In the genomic region with DNA sequence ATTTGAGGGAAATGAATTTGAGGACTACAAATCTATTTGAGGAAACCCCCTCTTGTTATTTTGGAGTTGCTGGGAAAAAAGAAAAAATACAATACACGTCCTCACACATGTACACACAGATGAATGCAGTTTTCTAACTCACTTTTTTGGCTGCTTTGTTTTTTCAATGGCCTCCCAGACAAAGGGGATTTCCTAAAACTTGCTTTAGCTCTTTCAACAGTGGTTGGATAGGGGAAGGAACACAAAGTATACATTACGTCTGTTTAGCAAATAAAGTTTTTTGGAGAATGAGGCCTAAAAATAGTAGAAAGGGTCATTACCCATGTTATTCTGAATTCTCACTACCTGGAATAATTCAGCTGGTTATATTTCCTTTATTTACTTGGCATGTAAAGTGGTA, we compare ENCODE assay signal across 25 cellular contexts.
DNase-seq lines count a peak whose midpoint lies in the region; TF ChIP-seq lines count a peak whose summit lies in the region.
"Had no signal": no experiment of that assay in that cellular context is flagged by ENCODE, and none has a peak within 500 bp of the region (broad histone marks: within the 10 kb centered on the region; RNA-seq: fewer than 3 reads in every experiment).

No MANE protein-coding gene starts in this region.

- H3K4me3 Mint-ChIP-seq in MCF 10A (ENCODE audit: unreplicated experiment), result no peak overlapping the region
- H3K4me3 Mint-ChIP-seq: activated CD4-positive, alpha-beta T cell treated with anti-CD3 and anti-CD28 coated beads for 36 hours; activated T-helper 1 cell treated with anti-CD3 and anti-CD28 coated beads, Interleukin-12 subunit alpha, Interleukin-12 subunit beta, Interleukin-2, Interleukin-4 antibody, amounts not matched to agents 30 ng/mL and 10 ng/mL and 1 ng/mL, durations not matched to agents 14 hours and 24 hours and 36 hours; H9; neural crest cell had no signal

- CTCF ChIA-PET in MCF 10A (lab: Yijun Ruan, JAX), result interaction anchor here (0.6 to 6.1 kb wide), 22 partner anchors 8 to 739 kb away, joined by 3 to 82 read pairs (median 6); no protein-coding TSS in a partner anchor

- peaks cover 10% of the 10 kb centered on the region for H3K79me1 ChIP-seq in mesenchymal stem cell (replicated peaks; ENCODE audit: low read length, poor library complexity, severe bottlenecking)

- H3K4ac ChIP-seq in mesenchymal stem cell (ENCODE audit: low read depth in 1 of 2, low read length in 2 of 2), result no peak overlapping the region

- no peak overlapping the region for H2AFZ ChIP-seq in KMS-11 (ENCODE audit: low read depth)
- H2AFZ ChIP-seq in mesenchymal stem cell (ENCODE audit: low read depth, low read length), result no peak overlapping the region
- H2AFZ ChIP-seq in smooth muscle cell (ENCODE audit: low read depth), result no peak overlapping the region
- H2AFZ ChIP-seq: PC-9 had no signal

- BruUV-seq in MCF 10A (replicated peaks; lab: Mats Ljungman, UMichigan), result no TSS peak

- no peak overlapping the region for H4K8ac ChIP-seq in mesenchymal stem cell (ENCODE audit: low read length)

- intact Hi-C loops in MCF 10A (cut with micrococcal nuclease), result loop anchor here (2.0 kb wide), 1 partner anchor 81 kb away; no protein-coding TSS in a partner anchor
- intact Hi-C loops in breast epithelium (cut with DNase I; ENCODE audit: low total_unique reads), result no loop called here

- H3K4me2 ChIP-seq in KMS-11 (peak overlapping the region; percentile 44; the same call in 1 of the 2 replicates), mesenchymal stem cell (ENCODE audit: low read length, poor library complexity, severe bottlenecking) (no peak overlapping the region), smooth muscle cell (peak overlapping the region; percentile 18)
- H3K4me2 ChIP-seq: BLaER1, PC-9 had no signal

- H3K18ac ChIP-seq in mesenchymal stem cell (ENCODE audit: low read depth in 1 of 2, low read length in 2 of 2), result no peak overlapping the region

- no peak for TF ChIP-seq CTCF in MCF 10A (IDR thresholded peaks at IDR 0.05; ENCODE audit: unreplicated experiment)
- TF ChIP-seq CTCF in breast epithelium (IDR thresholded peaks at IDR 0.05), result no peak
- no peak for TF ChIP-seq CTCF in KMS-11 (conservative IDR thresholded peaks at IDR 0.05; ENCODE audit: low read depth, low read length)
- no peak for TF ChIP-seq CTCF in smooth muscle cell (IDR thresholded peaks at IDR 0.05; ENCODE audit: borderline replicate concordance, insufficient read depth, poor library complexity, severe bottlenecking)
- TF ChIP-seq CTCF in GM13976 (IDR thresholded peaks at IDR 0.05; ENCODE audit: borderline replicate concordance, control extremely low read depth, extremely low read depth, insufficient read depth, missing control alignments), result no peak

- H3K4me1 ChIP-seq in breast epithelium, result no peaks in the 10 kb centered on the region
- peaks cover 65% of the 10 kb centered on the region for H3K4me1 ChIP-seq in KMS-11 (ENCODE audit: low read depth, poor library complexity, severe bottlenecking)
- peaks cover 6% of the 10 kb centered on the region for H3K4me1 ChIP-seq in mesenchymal stem cell (ENCODE audit: control insufficient read depth, insufficient read depth, low read depth, low read length)
- peaks cover 40% of the 10 kb centered on the region for H3K4me1 ChIP-seq in smooth muscle cell (ENCODE audit: low read depth)
- H3K4me1 ChIP-seq: BLaER1, SJCRH30 had no signal

- H3K9ac ChIP-seq in KMS-11 (no peak overlapping the region), mesenchymal stem cell (ENCODE audit: low read length) (peak overlapping the region; percentile 3), smooth muscle cell (ENCODE audit: low read depth) (no peak overlapping the region)
- H3K9ac ChIP-seq: BLaER1 had no signal

- H3K27ac ChIP-seq in breast epithelium (peak overlapping the region in 1 of 2 donors; percentile 28), KMS-11 (no peak overlapping the region), mesenchymal stem cell (ENCODE audit: low read length, poor library complexity, severe bottlenecking) (no peak overlapping the region), smooth muscle cell (ENCODE audit: low read depth) (peak overlapping the region; percentile 67)
- H3K27ac ChIP-seq: BLaER1, colonic mucosa, PC-9, SJCRH30 had no signal

- no peaks in the 10 kb centered on the region for H3K27me3 ChIP-seq in breast epithelium
- no peaks in the 10 kb centered on the region for H3K27me3 ChIP-seq in KMS-11 (ENCODE audit: insufficient read depth, low read depth)
- H3K27me3 ChIP-seq in mesenchymal stem cell (ENCODE audit: control insufficient read depth in 1 of 2, insufficient read depth in 1 of 2, low read length in 2 of 2), result no peaks in the 10 kb centered on the region
- H3K27me3 ChIP-seq in smooth muscle cell (ENCODE audit: low read depth), result no peaks in the 10 kb centered on the region
- H3K27me3 ChIP-seq: BLaER1, colonic mucosa, MG63, SJCRH30, tibial artery had no signal

- peak overlapping the region; percentile 36 for H3K27ac Mint-ChIP-seq in MCF 10A (ENCODE audit: low read depth, unreplicated experiment)
- H3K27ac Mint-ChIP-seq: activated CD4-positive, alpha-beta T cell treated with anti-CD3 and anti-CD28 coated beads for 36 hours; activated T-helper 1 cell treated with anti-CD3 and anti-CD28 coated beads, Interleukin-12 subunit alpha, Interleukin-12 subunit beta, Interleukin-2, Interleukin-4 antibody, amounts not matched to agents 30 ng/mL and 10 ng/mL and 1 ng/mL, durations not matched to agents 14 hours and 24 hours and 36 hours had no signal

- H4K20me1 ChIP-seq in KMS-11 (ENCODE audit: insufficient read depth), result no peaks in the 10 kb centered on the region
- peaks cover 99% of the 10 kb centered on the region for H4K20me1 ChIP-seq in smooth muscle cell (ENCODE audit: low read depth)

- TF ChIP-seq POLR2A in breast epithelium (IDR thresholded peaks at IDR 0.05), result no peak

- H2BK12ac ChIP-seq in mesenchymal stem cell (ENCODE audit: low read length in 2 of 2), result no peak overlapping the region

- H2BK120ac ChIP-seq in mesenchymal stem cell (ENCODE audit: low read depth, low read length), result no peak overlapping the region

- H3K14ac ChIP-seq in mesenchymal stem cell (ENCODE audit: low read length in 2 of 2), result no peak overlapping the region

- peaks cover 34% of the 10 kb centered on the region for H3K4me1 Mint-ChIP-seq in MCF 10A (ENCODE audit: insufficient read depth, unreplicated experiment)

- H2BK15ac ChIP-seq in mesenchymal stem cell (ENCODE audit: low read depth, poor library complexity, severe bottlenecking), result no peak overlapping the region

- H3K4me3 ChIP-seq in breast epithelium, result no peak overlapping the region
- no peak overlapping the region for H3K4me3 ChIP-seq in KMS-11 (IDR thresholded peaks at IDR 0.05; ENCODE audit: insufficient read depth, low read depth, low read length)
- no peak overlapping the region for H3K4me3 ChIP-seq in mesenchymal stem cell (ENCODE audit: insufficient read depth in 1 of 2, low read depth in 1 of 2, low read length in 2 of 2)
- H3K4me3 ChIP-seq in smooth muscle cell, result no peak overlapping the region
- H3K4me3 ChIP-seq: BLaER1, colonic mucosa, MG63, PC-9, SJCRH30, tibial artery had no signal

- in situ Hi-C loops in GM13976 (cut with MboI; ENCODE audit: low sequenced_read_pairs, unreplicated experiment), result loop anchor here (25.0 kb wide), 1 partner anchor 637 kb away; no protein-coding TSS in a partner anchor

- peaks cover 15% of the 10 kb centered on the region for H3F3A ChIP-seq in smooth muscle cell (ENCODE audit: low read depth)

- H3K27me3 Mint-ChIP-seq in MCF 10A (ENCODE audit: insufficient read depth, unreplicated experiment), result no peaks in the 10 kb centered on the region
- H3K27me3 Mint-ChIP-seq: activated CD4-positive, alpha-beta T cell treated with anti-CD3 and anti-CD28 coated beads for 36 hours; T-cell had no signal

- POLR2A ChIA-PET in MCF 10A (lab: Yijun Ruan, JAX), result interaction anchor here (1.2 to 2.0 kb wide), 5 partner anchors 19 to 640 kb away, joined by 3 to 7 read pairs (median 4); no protein-coding TSS in a partner anchor

- WGBS in mesenchymal stem cell, result 83% methylated on average over 1 of the region's 2 CpGs
- WGBS in smooth muscle cell (ENCODE audit: low lambda C conversion rate), result 79% methylated on average over 2 of the region's 2 CpGs

- H2BK5ac ChIP-seq in mesenchymal stem cell (ENCODE audit: low read depth, low read length, poor library complexity, severe bottlenecking), result no peak overlapping the region

- no peaks in the 10 kb centered on the region for H3K9me3 Mint-ChIP-seq in MCF 10A (ENCODE audit: unreplicated experiment)
- H3K9me3 Mint-ChIP-seq: activated T-helper 1 cell treated with anti-CD3 and anti-CD28 coated beads, Interleukin-12 subunit alpha, Interleukin-12 subunit beta, Interleukin-2, Interleukin-4 antibody, amounts not matched to agents 30 ng/mL and 10 ng/mL and 1 ng/mL, durations not matched to agents 14 hours and 24 hours and 36 hours; H9; neural crest cell; T-cell had no signal

- no peaks in the 10 kb centered on the region for H3K36me3 ChIP-seq in breast epithelium
- no peaks in the 10 kb centered on the region for H3K36me3 ChIP-seq in KMS-11 (ENCODE audit: insufficient read depth)
- peaks cover 4 to 46% of the 10 kb centered on the region in 2 experiments for H3K36me3 ChIP-seq in mesenchymal stem cell (ENCODE audit: control insufficient read depth in 1 of 2, insufficient read depth in 2 of 2, low read depth in 1 of 2, low read length in 2 of 2)
- no peaks in the 10 kb centered on the region for H3K36me3 ChIP-seq in smooth muscle cell (ENCODE audit: low read depth)
- H3K36me3 ChIP-seq: BLaER1, colonic mucosa, SJCRH30, tibial artery had no signal

- H3K23ac ChIP-seq in mesenchymal stem cell (ENCODE audit: low read length in 2 of 2), result no peak overlapping the region

- H3K79me2 ChIP-seq in KMS-11 (ENCODE audit: insufficient read depth, low read depth) (no peaks in the 10 kb centered on the region), smooth muscle cell (ENCODE audit: low read depth) (peaks cover 100% of the 10 kb centered on the region)

- H3K36me3 Mint-ChIP-seq in MCF 10A (ENCODE audit: insufficient read depth, unreplicated experiment), result peaks cover 23% of the 10 kb centered on the region

- H3K9me3 ChIP-seq in breast epithelium, result no peaks in the 10 kb centered on the region
- H3K9me3 ChIP-seq in mesenchymal stem cell (ENCODE audit: control insufficient read depth, low read length), result no peaks in the 10 kb centered on the region
- H3K9me3 ChIP-seq in smooth muscle cell (replicated peaks; ENCODE audit: low read depth), result no peaks in the 10 kb centered on the region
- H3K9me3 ChIP-seq: BLaER1, colonic mucosa, MG63, SJCRH30, tibial artery had no signal

- DNase-seq in MCF 10A (ENCODE audit: unreplicated experiment) (no peak), breast epithelium (ENCODE audit: low spot score in 2 of 2) (no peak), mesenchymal stem cell (no peak), smooth muscle cell (lab: John Stamatoyannopoulos, UW; ENCODE audit: unreplicated experiment) (no peak), GM13976 (ENCODE audit: low spot score) (no peak)
- DNase-seq in activated CD4-positive, alpha-beta T cell treated with anti-CD3 and anti-CD28 coated beads for 4 hours, result no peak
- no peak for DNase-seq in stimulated activated CD8-positive, alpha-beta memory T cell treated with anti-CD3 and anti-CD28 coated beads, Interleukin-4, amount 100 ng/mL, for 48 hours
- DNase-seq: colonic mucosa; glutamatergic neuron; H9; MG63; NCI-H1417; NCI-H2107; NCI-H510A; PC-9; SJCRH30; small intestine; stimulated activated naive CD4-positive, alpha-beta T cell; T-cell; tibial artery had no signal

- H4K91ac ChIP-seq in mesenchymal stem cell (ENCODE audit: low read length), result no peak overlapping the region

- H2AK5ac ChIP-seq in mesenchymal stem cell (ENCODE audit: low read length, severe bottlenecking), result no peak overlapping the region
